ENCODE assay signal across 8 cellular contexts in genomic region chr2:64311948-64312621, GRCh38.
DNase-seq lines count a peak whose midpoint lies in the region; ATAC-seq and TF ChIP-seq lines count a peak whose summit lies in the region.

No MANE protein-coding gene starts in this region.

- H3K79me2 ChIP-seq in GM23338 (replicated peaks; ENCODE audit: insufficient read depth), result no peaks in the 10 kb centered on the region

- WGBS in thyroid gland, 2 donors, result 25 to 39% methylated on average over 13 of the region's 13 CpGs

- peaks cover 7% of the 10 kb centered on the region for H3K27me3 Mint-ChIP-seq in GM23338 (ENCODE audit: insufficient read depth, low read depth, poor library complexity)

- no peaks in the 10 kb centered on the region for H3K9me3 ChIP-seq in lower lobe of right lung
- H3K9me3 ChIP-seq in thyroid gland, result no peaks in the 10 kb centered on the region

- peak; percentile 28 to 53; a peak in 3 of 4 replicates for TF ChIP-seq CTCF in GM23338 (conservative IDR thresholded peaks at IDR 0.05; ENCODE audit: low read depth in 2 of 2)
- TF ChIP-seq CTCF in dorsolateral prefrontal cortex (IDR thresholded peaks at IDR 0.05 in 54 of 56, conservative IDR thresholded peaks at IDR 0.05 in 2 of 56; ENCODE audit: low read depth in 1 of 56, partially characterized antibody in 56 of 56), result peak in 55 of 56 donors; percentile 10 to 80 (median 62)
- TF ChIP-seq CTCF in lower lobe of right lung (IDR thresholded peaks at IDR 0.05), result peak; percentile 56
- TF ChIP-seq CTCF in thyroid gland (IDR thresholded peaks at IDR 0.05), result peak in 4 of 6 experiments; percentile 36 to 55 (median 54)

- H3K4me1 Mint-ChIP-seq in GM23338, result peaks cover 25% of the 10 kb centered on the region

- ATAC-seq in GM23338 (peak; percentile 82), lower lobe of right lung (peak; percentile 94 to 96), GM18519 (IDR thresholded peaks at IDR 0.05; ENCODE audit: low FRiP score, unreplicated experiment) (no peak)

- H3K4me3 ChIP-seq in GM23338, result no peak overlapping the region
- H3K4me3 ChIP-seq in dorsolateral prefrontal cortex, result peak overlapping the region in 50 of 59 donors; percentile 1 to 56 (median 31)
- peak overlapping the region; percentile 24 for H3K4me3 ChIP-seq in lower lobe of right lung
- no peak overlapping the region for H3K4me3 ChIP-seq in thyroid gland (replicated peaks in 1 of 3)

- H3K27ac Mint-ChIP-seq in GM23338, result no peak overlapping the region

- H3K36me3 Mint-ChIP-seq in GM23338 (ENCODE audit: low read depth), result no peaks in the 10 kb centered on the region

- peaks cover 19% of the 10 kb centered on the region for H3K9me2 ChIP-seq in GM23338 (ENCODE audit: insufficient read depth)

- H2AFZ ChIP-seq in GM23338, result peak overlapping the region; percentile 85

- no peak for TF ChIP-seq POLR2A in thyroid gland (IDR thresholded peaks at IDR 0.05)

- no peaks in the 10 kb centered on the region for H3F3A ChIP-seq in GM23338 (replicated peaks; ENCODE audit: low read depth)

- intact Hi-C loops in dorsolateral prefrontal cortex (cut with DNase I) (loop anchor here (1.0 to 5.0 kb wide), 6 partner anchors 83 to 263 kb away; partner anchors contain the start of gene PELI1 (in 1 of the 2)), lower lobe of right lung (cut with DNase I) (no loop called here), thyroid gland (cut with DNase I) (loop anchor here (5.0 kb wide), 1 partner anchor 260 kb away; no protein-coding TSS in a partner anchor)

- no peaks in the 10 kb centered on the region for H4K20me1 ChIP-seq in GM23338 (replicated peaks; ENCODE audit: insufficient read depth)

- peak overlapping the region; percentile 25 for H3K4me2 ChIP-seq in GM23338

- no peaks in the 10 kb centered on the region for H3K36me3 ChIP-seq in GM23338 (ENCODE audit: insufficient read depth)
- no peaks in the 10 kb centered on the region for H3K36me3 ChIP-seq in lower lobe of right lung
- no peaks in the 10 kb centered on the region for H3K36me3 ChIP-seq in thyroid gland

- H3K4me3 Mint-ChIP-seq in GM23338, result no peak overlapping the region

- H3K27me3 ChIP-seq in GM23338 (ENCODE audit: insufficient read depth) (no peaks in the 10 kb centered on the region), dorsolateral prefrontal cortex (no peaks in the 10 kb centered on the region), lower lobe of right lung (ENCODE audit: low read depth) (no peaks in the 10 kb centered on the region), thyroid gland (no peaks in the 10 kb centered on the region)

- H3K4me1 ChIP-seq in GM23338 (ENCODE audit: insufficient read depth) (peaks cover 11% of the 10 kb centered on the region), lower lobe of right lung (peaks cover 19% of the 10 kb centered on the region), thyroid gland (peaks cover 4 to 8% of the 10 kb centered on the region in 2 donors)

- H3K27ac ChIP-seq in GM23338 (ENCODE audit: low read depth) (no peak overlapping the region), dorsolateral prefrontal cortex (peak overlapping the region in 56 of 59 donors; percentile 8 to 89 (median 73)), lower lobe of right lung (no peak overlapping the region), thyroid gland (peak overlapping the region in 2 of 3 donors; percentile 17 to 40)

- peak; percentile 56 for DNase-seq in GM23338 (ENCODE audit: low spot score)
- DNase-seq in NCI-H748 treated with DMSO at 0.1 percent for 48 hours (lab: John Stamatoyannopoulos, UW), result peak; percentile 20
- peak; percentile 60 to 89 (median 80) for DNase-seq in dorsolateral prefrontal cortex
- DNase-seq in lower lobe of right lung, result peak; percentile 85
- DNase-seq in thyroid gland, result peak; percentile 70 to 78
- no peak for DNase-seq in UCSD-AML1 (lab: John Stamatoyannopoulos, UW; ENCODE audit: unreplicated experiment)
- DNase-seq in LoVo (ENCODE audit: low spot score), result no peak

- no peaks in the 10 kb centered on the region for H3K9me3 Mint-ChIP-seq in GM23338

TF ChIP-seq in GM23338, 12 proteins besides CTCF, POLR2A, EP300 and RAD21 (continues in another document):
- TF ChIP-seq POLR2AphosphoS5 (IDR thresholded peaks at IDR 0.05; ENCODE audit: low read depth) (no peak), ZNF114 (CRISPR knock-in tag; IDR thresholded peaks at IDR 0.05) (no peak), CREB1 (CRISPR knock-in tag; IDR thresholded peaks at IDR 0.05; ENCODE audit: low read depth) (no peak), ZNF462 (CRISPR knock-in tag; IDR thresholded peaks at IDR 0.05) (no peak), NANOG (IDR thresholded peaks at IDR 0.05; ENCODE audit: borderline replicate concordance) (no peak)
- TF ChIP-seq, protein P1, sequence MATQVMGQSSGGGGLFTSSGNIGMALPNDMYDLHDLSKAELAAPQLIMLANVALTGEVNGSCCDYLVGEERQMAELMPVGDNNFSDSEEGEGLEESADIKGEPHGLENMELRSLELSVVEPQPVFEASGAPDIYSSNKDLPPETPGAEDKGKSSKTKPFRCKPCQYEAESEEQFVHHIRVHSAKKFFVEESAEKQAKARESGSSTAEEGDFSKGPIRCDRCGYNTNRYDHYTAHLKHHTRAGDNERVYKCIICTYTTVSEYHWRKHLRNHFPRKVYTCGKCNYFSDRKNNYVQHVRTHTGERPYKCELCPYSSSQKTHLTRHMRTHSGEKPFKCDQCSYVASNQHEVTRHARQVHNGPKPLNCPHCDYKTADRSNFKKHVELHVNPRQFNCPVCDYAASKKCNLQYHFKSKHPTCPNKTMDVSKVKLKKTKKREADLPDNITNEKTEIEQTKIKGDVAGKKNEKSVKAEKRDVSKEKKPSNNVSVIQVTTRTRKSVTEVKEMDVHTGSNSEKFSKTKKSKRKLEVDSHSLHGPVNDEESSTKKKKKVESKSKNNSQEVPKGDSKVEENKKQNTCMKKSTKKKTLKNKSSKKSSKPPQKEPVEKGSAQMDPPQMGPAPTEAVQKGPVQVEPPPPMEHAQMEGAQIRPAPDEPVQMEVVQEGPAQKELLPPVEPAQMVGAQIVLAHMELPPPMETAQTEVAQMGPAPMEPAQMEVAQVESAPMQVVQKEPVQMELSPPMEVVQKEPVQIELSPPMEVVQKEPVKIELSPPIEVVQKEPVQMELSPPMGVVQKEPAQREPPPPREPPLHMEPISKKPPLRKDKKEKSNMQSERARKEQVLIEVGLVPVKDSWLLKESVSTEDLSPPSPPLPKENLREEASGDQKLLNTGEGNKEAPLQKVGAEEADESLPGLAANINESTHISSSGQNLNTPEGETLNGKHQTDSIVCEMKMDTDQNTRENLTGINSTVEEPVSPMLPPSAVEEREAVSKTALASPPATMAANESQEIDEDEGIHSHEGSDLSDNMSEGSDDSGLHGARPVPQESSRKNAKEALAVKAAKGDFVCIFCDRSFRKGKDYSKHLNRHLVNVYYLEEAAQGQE (IDR thresholded peaks at IDR 0.05; ENCODE audit: unreplicated experiment), result no peak

Comparison
In these comparisons a context has a peak if more than half of its experiments do, and no peak if none do; other contexts are left out.
1. DNase-seq: peak in GM23338 (single experiment), NCI-H748 treated with DMSO at 0.1 percent for 48 hours (single experiment), dorsolateral prefrontal cortex (10 of 10), lower lobe of right lung (single experiment) and thyroid gland (2 of 2); none in UCSD-AML1 (single experiment) and LoVo (single experiment).
2. H3K27ac ChIP-seq: peak in dorsolateral prefrontal cortex (56 of 59) and thyroid gland (2 of 3); none in GM23338 (single experiment) and lower lobe of right lung (single experiment).
3. H3K4me3 ChIP-seq: peak in dorsolateral prefrontal cortex (50 of 59) and lower lobe of right lung (single experiment); none in GM23338 (single experiment) and thyroid gland (0 of 3).
4. Peak in every context shown above with its lines, with median percentiles within 50 percentile points of each other: CTCF ChIP-seq.